13 cellular contexts compared by ENCODE assay signal in genomic region chr1:115676498-115677171, GRCh38. TPM values are rescaled to one million over a fixed set of nuclear protein-coding genes. Genes with fewer than 3 reads are reported as not detected.
DNase-seq lines count a peak whose midpoint lies in the region; ATAC-seq, FAIRE-seq and TF ChIP-seq lines count a peak whose summit lies in the region.
"Had no signal": no experiment of that assay in that cellular context is flagged by ENCODE, and none has a peak within 500 bp of the region (broad histone marks: within the 10 kb centered on the region; RNA-seq: fewer than 3 reads in every experiment).

No MANE protein-coding gene starts in this region.

- H3K4me1 ChIP-seq in small intestine (ENCODE audit: control insufficient read depth in 2 of 2, insufficient read depth in 1 of 2, low read depth in 1 of 2, low read length in 1 of 2) (no peaks in the 10 kb centered on the region), psoas muscle (peaks cover 8% of the 10 kb centered on the region)
- H3K4me1 ChIP-seq: parathyroid adenoma had no signal

- H3K4me3 ChIP-seq in small intestine (ENCODE audit: low read depth in 1 of 2, low read length in 2 of 2) (no peak overlapping the region), psoas muscle (no peak overlapping the region)
- H3K4me3 ChIP-seq: tibial nerve had no signal

- peaks cover 3% of the 10 kb centered on the region for H3K27me3 Mint-ChIP-seq in endothelial cell (ENCODE audit: unreplicated experiment)
- H3K27me3 Mint-ChIP-seq: activated T-helper 17 cell treated with anti-CD3 and anti-CD28 coated beads, Interleukin-2, amount 50 U/mL, for 72 hours had no signal

- no peak for TF ChIP-seq CTCF in endothelial cell (IDR thresholded peaks at IDR 0.05; ENCODE audit: unreplicated experiment)
- TF ChIP-seq CTCF in psoas muscle (IDR thresholded peaks at IDR 0.05): no peak

- H3K4me1 Mint-ChIP-seq in endothelial cell (ENCODE audit: unreplicated experiment): peaks cover 5% of the 10 kb centered on the region
- H3K4me1 Mint-ChIP-seq: activated T-helper 17 cell treated with anti-CD3 and anti-CD28 coated beads, Interleukin-2, amount 50 U/mL, for 72 hours had no signal

- H3K27ac Mint-ChIP-seq in endothelial cell (ENCODE audit: unreplicated experiment): peak overlapping the region; percentile 83
- H3K27ac Mint-ChIP-seq: activated T-helper 17 cell treated with anti-CD3 and anti-CD28 coated beads, Interleukin-2, amount 50 U/mL, for 72 hours had no signal

- WGBS in small intestine, 3 donors: 58 to 87% (median 73%) methylated on average over 7 of the region's 7 CpGs
- 70 to 85% (median 72%) methylated on average over 7 of the region's 7 CpGs for WGBS in psoas muscle, 3 donors

- peak in 2 of 3 experiments; percentile 52 to 72 for DNase-seq in NCI-H1417 (lab: John Stamatoyannopoulos, UW)
- no peak for DNase-seq in NCI-H1417 treated with DMSO at 0.1 percent for 48 hours (lab: John Stamatoyannopoulos, UW)
- DNase-seq in endothelial cell (ENCODE audit: low spot score): no peak
- DNase-seq in small intestine: peak; percentile 5
- DNase-seq in psoas muscle: no peak
- no peak for DNase-seq in posterior vena cava (ENCODE audit: low spot score)
- DNase-seq: activated CD4-positive, CD25-positive, alpha-beta regulatory T cell; NCI-H187 treated with DMSO at 0.1 percent for 48 hours had no signal

- peak; percentile 20 for ATAC-seq in HG03558 (IDR thresholded peaks at IDR 0.05; ENCODE audit: extremely low read depth, unreplicated experiment)
- no peak for ATAC-seq in psoas muscle
- ATAC-seq in HG03469 (IDR thresholded peaks at IDR 0.05; ENCODE audit: unreplicated experiment): no peak
- ATAC-seq: activated T-helper 17 cell treated with anti-CD3 and anti-CD28 coated beads, Interleukin-2, amount 50 U/mL, for 72 hours had no signal

- peaks cover 16% of the 10 kb centered on the region for H3K36me3 Mint-ChIP-seq in endothelial cell (ENCODE audit: low read depth, unreplicated experiment)

- FAIRE-seq in small intestine (lab: Jason Lieb, UNC): no peak

- H3K36me3 ChIP-seq in small intestine (ENCODE audit: control insufficient read depth in 2 of 2, insufficient read depth in 2 of 2, low read length in 2 of 2): no peaks in the 10 kb centered on the region
- H3K36me3 ChIP-seq in psoas muscle (ENCODE audit: insufficient read depth in 1 of 2, low read depth in 1 of 2): no peaks in the 10 kb centered on the region

- H3K27me3 ChIP-seq in small intestine (ENCODE audit: control insufficient read depth in 2 of 2, insufficient read depth in 2 of 2, low read length in 2 of 2) (no peaks in the 10 kb centered on the region), psoas muscle (ENCODE audit: insufficient read depth in 3 of 3, low read length in 2 of 3) (no peaks in the 10 kb centered on the region)
- H3K27me3 ChIP-seq: tibial nerve had no signal

- no peaks in the 10 kb centered on the region for H3K9me3 Mint-ChIP-seq in endothelial cell (ENCODE audit: unreplicated experiment)
- H3K9me3 Mint-ChIP-seq: activated T-helper 17 cell treated with anti-CD3 and anti-CD28 coated beads, Interleukin-2, amount 50 U/mL, for 72 hours had no signal

- peak overlapping the region; percentile 14 for H3K4me3 Mint-ChIP-seq in endothelial cell (ENCODE audit: unreplicated experiment)
- H3K4me3 Mint-ChIP-seq: activated T-helper 17 cell treated with anti-CD3 and anti-CD28 coated beads, Interleukin-2, amount 50 U/mL, for 72 hours had no signal

- no peak overlapping the region for H3K27ac ChIP-seq in small intestine (ENCODE audit: low read depth in 1 of 2, low read length in 1 of 2)
- no peak overlapping the region for H3K27ac ChIP-seq in psoas muscle
- H3K27ac ChIP-seq: parathyroid adenoma, tibial nerve had no signal

- intact Hi-C loops in psoas muscle (cut with DNase I) (no loop called here), posterior vena cava (cut with DNase I) (no loop called here)

- H3K9me3 ChIP-seq in small intestine (ENCODE audit: control insufficient read depth, low read depth): no peaks in the 10 kb centered on the region
- no peaks in the 10 kb centered on the region for H3K9me3 ChIP-seq in psoas muscle
- H3K9me3 ChIP-seq: tibial nerve had no signal

RNA-seq across cellular contexts. Expression of gene VANGL1, which starts 34.9 kb away (rescaled TPM):
- total RNA-seq in endothelial cell (ENCODE audit: unreplicated experiment): 14.9 TPM
- 1 to 10 TPM in 2 of 3 donors, under 1 TPM in 1; 0.54 to 4.4 (median 1.1) TPM for polyA plus RNA-seq in small intestine
- total RNA-seq in psoas muscle: 1 to 10 TPM; 1.2 to 2.4 (median 1.7) TPM
- polyA plus RNA-seq in psoas muscle: 1 to 10 TPM in 1 of 3 donors, under 1 TPM in 2; 0.48 to 1.1 (median 0.61) TPM
- 10 to 100 TPM; 13.5 to 16.3 TPM for total RNA-seq in posterior vena cava

Comparison
In these comparisons a context has a peak if more than half of its experiments do, and no peak if none do; other contexts are left out.
1. DNase-seq: peak in NCI-H1417 (2 of 3) and small intestine (single experiment); none in NCI-H1417 treated with DMSO at 0.1 percent for 48 hours (single experiment), endothelial cell (single experiment), psoas muscle (0 of 2) and posterior vena cava (single experiment).